Comparison of ENCODE assay signal across 13 cellular contexts in the genomic region with DNA sequence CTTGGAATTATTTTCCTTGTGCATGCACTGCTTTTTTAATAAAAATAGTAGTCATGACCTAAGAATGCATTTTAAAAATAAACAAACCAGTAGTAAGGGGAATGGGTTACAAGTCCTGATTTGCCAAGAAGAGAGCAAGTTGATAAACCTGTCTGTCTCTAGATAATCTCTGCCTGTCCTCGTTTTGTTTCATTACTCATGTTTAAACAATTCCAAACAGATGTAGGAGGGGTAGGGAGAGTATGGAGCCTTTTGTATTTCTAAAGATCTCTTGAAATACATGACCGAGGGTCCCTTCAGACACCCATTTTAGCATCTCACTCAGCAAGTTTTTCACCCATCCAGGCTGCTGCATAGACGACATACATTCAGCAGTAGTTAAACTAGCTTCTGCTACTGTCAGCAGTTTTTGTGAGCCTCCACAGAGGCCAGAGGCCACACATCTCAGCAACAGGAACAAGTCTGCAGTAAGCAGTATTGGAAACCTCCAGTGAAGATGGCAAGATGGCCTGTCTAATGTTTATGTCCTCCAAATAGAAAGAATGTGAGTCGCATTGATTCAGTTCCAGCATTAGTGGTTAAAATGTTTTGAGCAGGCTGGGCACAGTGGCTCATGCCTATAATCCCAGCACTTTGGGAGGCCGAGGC. TPM values are rescaled to one million over a fixed set of nuclear protein-coding genes. Genes with fewer than 3 reads are reported as not detected.
DNase-seq lines count a peak whose midpoint lies in the region; ATAC-seq, FAIRE-seq and TF ChIP-seq lines count a peak whose summit lies in the region.
"Had no signal": no experiment of that assay in that cellular context is flagged by ENCODE, and none has a peak within 500 bp of the region (broad histone marks: within the 10 kb centered on the region; RNA-seq: fewer than 3 reads in every experiment).

No MANE protein-coding gene starts in this region.

- H3K36me3 ChIP-seq in keratinocyte (ENCODE audit: control insufficient read depth in 2 of 2, extremely low read depth in 1 of 2, insufficient read depth in 2 of 2, low read length in 2 of 2) (no peaks in the 10 kb centered on the region), gastrocnemius medialis (no peaks in the 10 kb centered on the region)

- H3K27ac ChIP-seq in keratinocyte (ENCODE audit: control insufficient read depth, insufficient read depth, low read length) (peak overlapping the region; percentile 81), gastrocnemius medialis (no peak overlapping the region)

- CTCF ChIA-PET in AG04449 (lab: Yijun Ruan, JAX): interaction anchor here (0.6 to 4.8 kb wide), 2 partner anchors 34 to 58 kb away, joined by 3 to 19 read pairs; no protein-coding TSS in a partner anchor

- peaks cover 51% of the 10 kb centered on the region for H3K4me1 ChIP-seq in keratinocyte (ENCODE audit: control insufficient read depth, extremely low read depth, insufficient read depth, low read length)
- H3K4me1 ChIP-seq in gastrocnemius medialis: peaks cover 8 to 11% of the 10 kb centered on the region in 2 donors

- peak overlapping the region; percentile 46 for H3K9ac ChIP-seq in keratinocyte (ENCODE audit: control insufficient read depth, extremely low read depth, insufficient read depth, low read length)

- H3K4me3 ChIP-seq in AG04449 (ENCODE audit: low read depth, low read length) (no peak overlapping the region), astrocyte of the spinal cord (ENCODE audit: low read depth, low read length) (no peak overlapping the region), keratinocyte (ENCODE audit: control insufficient read depth in 2 of 3, extremely low read depth in 1 of 3, insufficient read depth in 2 of 3, low read depth in 1 of 3, low read length in 3 of 3) (peak overlapping the region in 2 of 3 experiments; percentile 16 to 22), gastrocnemius medialis (no peak overlapping the region)

- ATAC-seq in gastrocnemius medialis (no peak), GM18498 (IDR thresholded peaks at IDR 0.05; ENCODE audit: unreplicated experiment) (no peak)
- ATAC-seq: activated CD8-positive, alpha-beta T cell treated with anti-CD3 and anti-CD28 coated beads for 36 hours; activated naive CD4-positive, alpha-beta T cell treated with anti-CD3 and anti-CD28 coated beads, Interleukin-2, amount 50 U/mL, for 72 hours had no signal

- H3K27me3 ChIP-seq in keratinocyte (ENCODE audit: control insufficient read depth, extremely low read depth, insufficient read depth, low read length) (no peaks in the 10 kb centered on the region), gastrocnemius medialis (no peaks in the 10 kb centered on the region)

- POLR2A ChIA-PET in AG04449 (lab: Yijun Ruan, JAX): no interaction called here

- dilution Hi-C loops in keratinocyte (cut with MboI; ENCODE audit: extremely low pct_ligation_motif_present, low sequenced_read_pairs): no loop called here

- TF ChIP-seq CTCF in AG04449 (IDR thresholded peaks at IDR 0.05; ENCODE audit: insufficient read depth, low read length, missing control alignments) (no peak), astrocyte of the spinal cord (IDR thresholded peaks at IDR 0.05; ENCODE audit: low read depth, low read length) (no peak), keratinocyte (optimal IDR thresholded peaks at IDR 0.05 in 1 of 3, IDR thresholded peaks at IDR 0.05 in 1 of 3, conservative IDR thresholded peaks at IDR 0.05 in 1 of 3; ENCODE audit: extremely low read depth in 1 of 3, insufficient read depth in 2 of 3, low read length in 3 of 3) (no peak), gastrocnemius medialis (IDR thresholded peaks at IDR 0.05 in 4 of 5, conservative IDR thresholded peaks at IDR 0.05 in 1 of 5) (no peak)

- no peak for TF ChIP-seq POLR2A in gastrocnemius medialis (IDR thresholded peaks at IDR 0.05)

- intact Hi-C loops in gastrocnemius medialis (cut with DNase I; ENCODE audit: low total_unique reads): no loop called here

- peaks cover 18% of the 10 kb centered on the region for H3K79me2 ChIP-seq in keratinocyte (ENCODE audit: control insufficient read depth, insufficient read depth, low read length)

- in situ Hi-C loops in astrocyte of the spinal cord (cut with HindIII; ENCODE audit: low sequenced_read_pairs) (no loop called here), gastrocnemius medialis (cut with MboI; ENCODE audit: low sequenced_read_pairs in 4 of 4) (no loop called here)

- no peaks in the 10 kb centered on the region for H3K9me3 ChIP-seq in keratinocyte (ENCODE audit: control insufficient read depth, low read depth, low read length)
- H3K9me3 ChIP-seq in gastrocnemius medialis: no peaks in the 10 kb centered on the region

- no peaks in the 10 kb centered on the region for H3K9me1 ChIP-seq in keratinocyte (ENCODE audit: control insufficient read depth, extremely low read depth, insufficient read depth, low read length)

- H4K20me1 ChIP-seq in keratinocyte (ENCODE audit: control insufficient read depth, extremely low read depth, insufficient read depth, low read length): no peaks in the 10 kb centered on the region

- peak; percentile 51 for FAIRE-seq in keratinocyte (lab: Jason Lieb, UNC)

- H3K4me2 ChIP-seq in keratinocyte (ENCODE audit: control insufficient read depth, extremely low read depth, insufficient read depth, low read depth, low read length): peak overlapping the region; percentile 72

- H2AFZ ChIP-seq in keratinocyte (ENCODE audit: control insufficient read depth, low read length): peak overlapping the region; percentile 36

- DNase-seq in AG04449 (ENCODE audit: low read depth, low spot score) (peak; percentile 29), HS-27A (ENCODE audit: low read depth) (peak; percentile 35), astrocyte of the spinal cord (ENCODE audit: low read depth, low spot score) (peak; percentile 32), keratinocyte (ENCODE audit: low read depth, low spot score) (peak; percentile 75), gastrocnemius medialis (no peak), OCI-M1 (lab: John Stamatoyannopoulos, UW) (no peak)
- DNase-seq in effector CD8-positive, alpha-beta T cell (lab: John Stamatoyannopoulos, UW): no peak
- DNase-seq: activated CD8-positive, alpha-beta T cell treated with anti-CD3 and anti-CD28 coated beads for 36 hours; NCI-H446 treated with DMSO at 0.1 percent for 48 hours; retina had no signal

RNA-seq across cellular contexts. Expression of gene EXOC6B, which starts 2.3 kb away (rescaled TPM):
- polyA plus RNA-seq in keratinocyte: 35.7 to 43.3 TPM (median 37.3 TPM) in 3 replicates
- polyA plus RNA-seq in keratinocyte (2011; ENCODE audit: low read depth): 40.0 TPM
- 23.3 and 36.9 TPM in 2 replicates for polyA plus RNA-seq in keratinocyte (2011; cell fraction: cytosol; rRNA removed)
- 52.8 TPM in 2 replicates for polyA plus RNA-seq in keratinocyte (2011; cell fraction: nucleus; rRNA removed)
- polyA plus RNA-seq in keratinocyte (2012; ENCODE audit: low replicate concordance): 25.6 and 29.0 TPM in 2 replicates
- polyA minus RNA-seq in keratinocyte: 104 to 141 TPM (median 110 TPM) in 3 replicates
- polyA minus RNA-seq in keratinocyte (2011; cell fraction: cytosol; rRNA and poly(A)+ RNA removed): 84.6 TPM
- 95.6 and 144 TPM in 2 replicates for polyA minus RNA-seq in keratinocyte (2011; cell fraction: nucleus; rRNA and poly(A)+ RNA removed)
- 10 to 100 TPM; 14.6 to 49.6 (median 19.3) TPM for total RNA-seq in gastrocnemius medialis

RNA-seq across cellular contexts. Expression of gene SPR, which starts 59.1 kb away (rescaled TPM):
- polyA plus RNA-seq in keratinocyte: 25.1 to 33.9 TPM (median 26.0 TPM) in 3 replicates
- 9.1 TPM for polyA plus RNA-seq in keratinocyte (2011; ENCODE audit: low read depth)
- 27.6 and 36.6 TPM in 2 replicates for polyA plus RNA-seq in keratinocyte (2011; cell fraction: cytosol; rRNA removed)
- polyA plus RNA-seq in keratinocyte (2011; cell fraction: nucleus; rRNA removed): 16.2 and 16.4 TPM in 2 replicates
- 18.2 and 37.1 TPM in 2 replicates for polyA plus RNA-seq in keratinocyte (2012; ENCODE audit: low replicate concordance)
- 11.7 to 13.8 TPM (median 12.2 TPM) in 3 replicates for polyA minus RNA-seq in keratinocyte
- polyA minus RNA-seq in keratinocyte (2011; cell fraction: cytosol; rRNA and poly(A)+ RNA removed): 16.5 TPM
- polyA minus RNA-seq in keratinocyte (2011; cell fraction: nucleus; rRNA and poly(A)+ RNA removed): 4.0 and 4.5 TPM in 2 replicates
- total RNA-seq in gastrocnemius medialis: 10 to 100 TPM; 22.8 to 71.0 (median 33.6) TPM
- total RNA-seq: CD4-positive, CD25-positive, alpha-beta regulatory T cell had no signal

Comparison
In these comparisons a context has a peak if more than half of its experiments do, and no peak if none do; other contexts are left out.
1. DNase-seq: peak in AG04449 (single experiment), HS-27A (single experiment), astrocyte of the spinal cord (single experiment) and keratinocyte (single experiment); none in effector CD8-positive, alpha-beta T cell (single experiment), gastrocnemius medialis (0 of 2) and OCI-M1 (single experiment).
2. H3K4me3 ChIP-seq: peak in keratinocyte (2 of 3); none in AG04449 (single experiment), astrocyte of the spinal cord (single experiment) and gastrocnemius medialis (0 of 4).